Comparison of ENCODE assay signal across 1 cellular context in the genomic region with DNA sequence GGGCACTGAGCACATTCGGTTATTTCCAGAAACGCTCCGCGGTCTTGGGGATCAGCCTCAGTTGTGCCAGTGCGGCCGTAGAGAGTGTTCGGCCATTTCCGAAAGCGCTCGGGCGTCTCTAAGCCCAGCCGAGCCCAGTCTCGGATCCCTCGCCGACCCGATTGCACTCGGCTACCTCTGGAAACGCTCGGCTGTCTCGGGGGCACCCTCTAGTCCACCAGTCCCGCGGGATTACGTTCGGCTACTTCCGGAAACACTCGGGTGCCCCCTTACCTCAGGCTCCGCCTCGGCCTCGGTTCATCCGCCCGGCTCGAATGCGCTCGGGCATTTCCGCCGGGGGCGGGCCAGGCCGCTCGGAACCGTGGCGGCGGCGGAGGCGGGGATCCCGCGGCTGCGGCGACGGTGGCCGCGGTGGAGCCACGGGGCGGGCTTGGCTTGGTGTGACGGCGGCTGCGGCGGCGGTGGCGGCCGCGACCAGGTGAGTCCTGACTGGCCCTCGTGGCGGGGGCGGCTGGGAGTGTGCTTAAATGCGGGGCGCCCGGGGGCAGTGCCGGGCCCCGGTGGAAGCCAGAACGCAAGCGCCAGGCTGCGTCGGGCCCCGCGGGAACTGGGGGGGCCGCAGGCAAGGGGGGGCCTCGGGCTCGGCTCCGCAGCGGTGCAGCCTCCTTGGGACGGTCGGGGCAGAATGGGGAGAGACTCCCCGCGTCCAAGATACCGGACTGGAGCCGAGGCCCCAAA.
TF ChIP-seq lines count a peak whose summit lies in the region.

A gene (plus strand): TSS at position 347 of the 738 bp plus-strand sequence. CDS start 2,717 bp downstream, outside the sequence.

TF ChIP-seq in liver, 16 proteins besides CTCF, POLR2A, EP300 and RAD21 (continued from another document):
- TF ChIP-seq, protein P1, sequence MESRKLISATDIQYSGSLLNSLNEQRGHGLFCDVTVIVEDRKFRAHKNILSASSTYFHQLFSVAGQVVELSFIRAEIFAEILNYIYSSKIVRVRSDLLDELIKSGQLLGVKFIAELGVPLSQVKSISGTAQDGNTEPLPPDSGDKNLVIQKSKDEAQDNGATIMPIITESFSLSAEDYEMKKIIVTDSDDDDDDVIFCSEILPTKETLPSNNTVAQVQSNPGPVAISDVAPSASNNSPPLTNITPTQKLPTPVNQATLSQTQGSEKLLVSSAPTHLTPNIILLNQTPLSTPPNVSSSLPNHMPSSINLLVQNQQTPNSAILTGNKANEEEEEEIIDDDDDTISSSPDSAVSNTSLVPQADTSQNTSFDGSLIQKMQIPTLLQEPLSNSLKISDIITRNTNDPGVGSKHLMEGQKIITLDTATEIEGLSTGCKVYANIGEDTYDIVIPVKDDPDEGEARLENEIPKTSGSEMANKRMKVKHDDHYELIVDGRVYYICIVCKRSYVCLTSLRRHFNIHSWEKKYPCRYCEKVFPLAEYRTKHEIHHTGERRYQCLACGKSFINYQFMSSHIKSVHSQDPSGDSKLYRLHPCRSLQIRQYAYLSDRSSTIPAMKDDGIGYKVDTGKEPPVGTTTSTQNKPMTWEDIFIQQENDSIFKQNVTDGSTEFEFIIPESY (IDR thresholded peaks at IDR 0.05) = peak; percentile 99
- TF ChIP-seq JUND (IDR thresholded peaks at IDR 0.05) = no peak
- no peak for TF ChIP-seq YY1 (IDR thresholded peaks at IDR 0.05)
